Comparison of ENCODE assay signal across 8 cellular contexts in the genomic region with DNA sequence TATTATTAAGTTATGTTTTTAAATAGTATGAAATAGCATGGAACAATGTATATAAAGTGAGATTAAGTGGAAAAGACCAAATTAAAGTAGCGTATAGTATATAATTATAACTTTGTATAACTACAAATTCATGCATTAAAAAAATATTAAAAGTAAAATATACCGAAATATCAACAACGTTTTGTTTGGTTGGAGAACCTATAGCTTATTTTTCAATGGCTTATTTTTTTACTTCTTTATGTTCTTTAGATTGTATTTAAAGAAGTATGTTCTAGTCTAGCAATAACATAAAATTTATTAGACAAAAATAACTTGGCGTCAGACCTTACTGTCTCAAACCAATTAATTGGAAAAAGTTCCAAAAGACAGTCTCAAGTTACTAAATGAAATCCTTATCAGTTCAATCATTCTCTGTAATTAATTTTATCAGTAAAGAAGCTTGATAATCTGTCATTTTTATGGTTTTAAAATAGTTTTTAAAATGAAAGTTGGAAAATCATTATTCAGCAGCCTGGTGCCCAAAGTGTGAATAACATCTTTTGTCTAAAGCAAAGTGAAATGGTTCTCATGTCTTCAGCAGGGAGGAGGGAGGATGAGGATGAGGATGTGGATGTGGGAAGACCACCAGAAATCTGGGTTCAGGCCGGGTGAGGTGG. TPM values are rescaled to one million over a fixed set of nuclear protein-coding genes. Genes with fewer than 3 reads are reported as not detected.
DNase-seq lines count a peak whose midpoint lies in the region; ATAC-seq and TF ChIP-seq lines count a peak whose summit lies in the region.

No MANE protein-coding gene starts in this region.

- H3K4me3 ChIP-seq in AG10803 (ENCODE audit: low read length) (peak overlapping the region; percentile 53), HL-60 (replicated peaks; ENCODE audit: insufficient read depth, low read length) (peak overlapping the region; percentile 18), astrocyte of the spinal cord (ENCODE audit: low read depth, low read length) (peak overlapping the region; percentile 32), mesenchymal stem cell (ENCODE audit: insufficient read depth in 1 of 2, low read depth in 1 of 2, low read length in 2 of 2) (peak overlapping the region; percentile 66 to 79)

- DNase-seq in AG10803 (ENCODE audit: low read depth) (peak; percentile 15), HL-60 (ENCODE audit: low read depth in 1 of 2, low spot score in 1 of 2) (no peak), astrocyte of the spinal cord (ENCODE audit: low read depth, low spot score) (peak; percentile 25), mesenchymal stem cell (peak; percentile 41), NCI-H2227 (lab: John Stamatoyannopoulos, UW; ENCODE audit: unreplicated experiment) (no peak), EL (no peak)
- no peak for DNase-seq in central memory CD4-positive, alpha-beta T cell

- H2BK12ac ChIP-seq in mesenchymal stem cell (ENCODE audit: low read length in 2 of 2): no peak overlapping the region

- no peak overlapping the region for H2BK15ac ChIP-seq in mesenchymal stem cell (ENCODE audit: low read depth, poor library complexity, severe bottlenecking)

- peak overlapping the region; percentile 89 for H3K4me2 ChIP-seq in mesenchymal stem cell (ENCODE audit: low read length, poor library complexity, severe bottlenecking)

- H3K4ac ChIP-seq in mesenchymal stem cell (ENCODE audit: low read depth in 1 of 2, low read length in 2 of 2): no peak overlapping the region

- peak overlapping the region; percentile 91 for H3K9ac ChIP-seq in mesenchymal stem cell (ENCODE audit: low read length)

- in situ Hi-C loops in astrocyte of the spinal cord (cut with HindIII; ENCODE audit: low sequenced_read_pairs): no loop called here

- H3K36me3 ChIP-seq in mesenchymal stem cell (ENCODE audit: control insufficient read depth in 1 of 2, insufficient read depth in 2 of 2, low read depth in 1 of 2, low read length in 2 of 2): peaks cover 0 to 9% of the 10 kb centered on the region in 2 experiments

- no peak overlapping the region for H2BK120ac ChIP-seq in mesenchymal stem cell (ENCODE audit: low read depth, low read length)

- no peak overlapping the region for H4K8ac ChIP-seq in mesenchymal stem cell (ENCODE audit: low read length)

- H3K18ac ChIP-seq in mesenchymal stem cell (ENCODE audit: low read depth in 1 of 2, low read length in 2 of 2): no peak overlapping the region

- no peak overlapping the region for H4K91ac ChIP-seq in mesenchymal stem cell (ENCODE audit: low read length)

- H2BK5ac ChIP-seq in mesenchymal stem cell (ENCODE audit: low read depth, low read length, poor library complexity, severe bottlenecking): no peak overlapping the region

- TF ChIP-seq CTCF in AG10803 (conservative IDR thresholded peaks at IDR 0.05; ENCODE audit: low read length) (peak; percentile 44), HL-60 (IDR thresholded peaks at IDR 0.05; ENCODE audit: insufficient read depth, low read length) (no peak), astrocyte of the spinal cord (IDR thresholded peaks at IDR 0.05; ENCODE audit: low read depth, low read length) (peak; percentile 13)

- WGBS in mesenchymal stem cell: 67% methylated on average over 1 of the region's 5 CpGs

- H3K9me3 ChIP-seq in mesenchymal stem cell (ENCODE audit: control insufficient read depth, low read length): no peaks in the 10 kb centered on the region

- H3K23ac ChIP-seq in mesenchymal stem cell (ENCODE audit: low read length in 2 of 2): no peak overlapping the region

- H2AFZ ChIP-seq in mesenchymal stem cell (ENCODE audit: low read depth, low read length): no peak overlapping the region

- H3K79me1 ChIP-seq in mesenchymal stem cell (replicated peaks; ENCODE audit: low read length, poor library complexity, severe bottlenecking): no peaks in the 10 kb centered on the region

- H3K27me3 ChIP-seq in HL-60 (ENCODE audit: insufficient read depth, poor library complexity, severe bottlenecking): no peaks in the 10 kb centered on the region
- peaks cover 0 to 33% of the 10 kb centered on the region in 2 experiments for H3K27me3 ChIP-seq in mesenchymal stem cell (ENCODE audit: control insufficient read depth in 1 of 2, insufficient read depth in 1 of 2, low read length in 2 of 2)

- H3K14ac ChIP-seq in mesenchymal stem cell (ENCODE audit: low read length in 2 of 2): no peak overlapping the region

- H3K27ac ChIP-seq in HL-60 (replicated peaks) (peak overlapping the region; percentile 96), mesenchymal stem cell (ENCODE audit: low read length, poor library complexity, severe bottlenecking) (no peak overlapping the region)

- ATAC-seq in HG03439 (IDR thresholded peaks at IDR 0.05; ENCODE audit: unreplicated experiment): no peak

- no peaks in the 10 kb centered on the region for H3K4me1 ChIP-seq in mesenchymal stem cell (ENCODE audit: control insufficient read depth, insufficient read depth, low read depth, low read length)

- H2AK5ac ChIP-seq in mesenchymal stem cell (ENCODE audit: low read length, severe bottlenecking): no peak overlapping the region

RNA-seq across cellular contexts. Expression of gene IRAK3, which starts 46.7 kb away (rescaled TPM):
- 0.58 TPM for polyA plus RNA-seq in mesenchymal stem cell (2013, experiment 1 of 2)
- polyA plus RNA-seq in mesenchymal stem cell (2013, experiment 2 of 2): 0.92 TPM

Comparison
In these comparisons a context has a peak if more than half of its experiments do, and no peak if none do; other contexts are left out.
1. DNase-seq: peak in AG10803 (single experiment), astrocyte of the spinal cord (single experiment) and mesenchymal stem cell (single experiment); none in HL-60 (0 of 2), NCI-H2227 (single experiment), EL (single experiment) and central memory CD4-positive, alpha-beta T cell (single experiment).
2. H3K4me3 ChIP-seq: peak in every context shown above with its lines; median percentile 72 in mesenchymal stem cell; 53 in AG10803; 32 in astrocyte of the spinal cord; 18 in HL-60.